Comparison of ENCODE assay signal across 14 cellular contexts in genomic region chr3:98741121-98741716, GRCh38. TPM values are rescaled to one million over a fixed set of nuclear protein-coding genes. Genes with fewer than 3 reads are reported as not detected.
DNase-seq lines count a peak whose midpoint lies in the region; ATAC-seq and TF ChIP-seq lines count a peak whose summit lies in the region.
"Had no signal": no experiment of that assay in that cellular context is flagged by ENCODE, and none has a peak within 500 bp of the region (broad histone marks: within the 10 kb centered on the region; RNA-seq: fewer than 3 reads in every experiment).

No MANE protein-coding gene starts in this region.

- no peaks in the 10 kb centered on the region for H3K36me3 ChIP-seq in cardiac muscle cell
- no peaks in the 10 kb centered on the region for H3K36me3 ChIP-seq in right atrium auricular region
- H3K36me3 ChIP-seq: ovary had no signal

- intact Hi-C loops in Right ventricle myocardium inferior (cut with DNase I), result no loop called here

- H3K27me3 ChIP-seq in cardiac muscle cell (no peaks in the 10 kb centered on the region), right atrium auricular region (no peaks in the 10 kb centered on the region)
- H3K27me3 ChIP-seq: ovary had no signal

- DNase-seq in cardiac muscle cell (ENCODE audit: low read depth in 1 of 2, low spot score in 1 of 2) (peak in 1 of 2 donors; percentile 83), Right ventricle myocardium inferior (ENCODE audit: missing footprints) (no peak), astrocyte of the hippocampus (ENCODE audit: low read depth, low spot score) (peak; percentile 32), right atrium auricular region (ENCODE audit: low spot score) (no peak), NCI-H345 (lab: John Stamatoyannopoulos, UW) (no peak), NCI-H2029 treated with DMSO at 0.1 percent for 48 hours (lab: John Stamatoyannopoulos, UW) (no peak)
- no peak for DNase-seq in activated naive CD4-positive, alpha-beta T cell (lab: John Stamatoyannopoulos, UW)
- DNase-seq: activated CD4-positive, CD25-positive, alpha-beta regulatory T cell treated with anti-CD3 and anti-CD28 coated beads, Interleukin-2, amount 50 U/mL, for 72 hours; activated naive CD8-positive, alpha-beta T cell treated with anti-CD3 and anti-CD28 coated beads for 36 hours; NCI-H1092; ovary; stimulated activated CD4-positive, alpha-beta T cell treated with anti-CD3 and anti-CD28 coated beads, Interleukin-12 subunit alpha, Interleukin-12 subunit beta, amount 100 ng/mL, for 4 hours had no signal

- H3K9me3 ChIP-seq in cardiac muscle cell (ENCODE audit: low read depth) (no peaks in the 10 kb centered on the region), right atrium auricular region (no peaks in the 10 kb centered on the region)
- H3K9me3 ChIP-seq: ovary had no signal

- H3K4me1 ChIP-seq in cardiac muscle cell (ENCODE audit: low read depth), result peaks cover 45% of the 10 kb centered on the region
- H3K4me1 ChIP-seq in right atrium auricular region, result peaks cover 0 to 19% of the 10 kb centered on the region in 2 donors

- ATAC-seq in Right ventricle myocardium inferior (no peak), HG03045 (IDR thresholded peaks at IDR 0.05; ENCODE audit: unreplicated experiment) (no peak)
- ATAC-seq: esophagus mucosa had no signal

- peak overlapping the region; percentile 47 for H3K27ac ChIP-seq in cardiac muscle cell
- H3K27ac ChIP-seq in right atrium auricular region, result peak overlapping the region; percentile 22 to 68
- H3K27ac ChIP-seq: ovary had no signal

- H3K4me3 ChIP-seq in cardiac muscle cell (no peak overlapping the region), right atrium auricular region (no peak overlapping the region)
- H3K4me3 ChIP-seq: ovary had no signal

- no peak for TF ChIP-seq CTCF in cardiac muscle cell (IDR thresholded peaks at IDR 0.05; ENCODE audit: low read depth, low read length)
- no peak for TF ChIP-seq CTCF in right atrium auricular region (IDR thresholded peaks at IDR 0.05)

RNA-seq across cellular contexts. Expression of gene ST3GAL6, which starts 21.9 kb away (rescaled TPM):
- 36.0 and 41.1 TPM in 2 replicates for total RNA-seq in cardiac muscle cell
- polyA plus RNA-seq in cardiac muscle cell, result 41.7 and 53.6 TPM in 2 replicates
- 27.1 TPM for total RNA-seq in Right ventricle myocardium inferior
- total RNA-seq in right atrium auricular region, result 10 to 100 TPM; 25.9 to 27.2 TPM
